Comparison of ENCODE assay signal across 25 cellular contexts in genomic region chr3:110618512-110619226, GRCh38.
A peak's percentile ranks its signal among the peaks of the same experiment; 100 is the strongest.
DNase-seq lines count a peak whose midpoint lies in the region; ATAC-seq and TF ChIP-seq lines count a peak whose summit lies in the region.
"Had no signal": no experiment of that assay in that cellular context is flagged by ENCODE, and none has a peak within 500 bp of the region (broad histone marks: within the 10 kb centered on the region; RNA-seq: fewer than 3 reads in every experiment).

No MANE protein-coding gene starts in this region.

- no peaks in the 10 kb centered on the region for H3K27me3 ChIP-seq in mesendoderm (ENCODE audit: insufficient read depth, low read length, poor library complexity)
- no peaks in the 10 kb centered on the region for H3K27me3 ChIP-seq in H7 (ENCODE audit: control insufficient read depth, insufficient read depth, low read length)
- H3K27me3 ChIP-seq: BLaER1 treated with 17β-estradiol and CSF1 and Interleukin-3, amounts not matched to agents 10 nM and 100 nM; MG63 had no signal

- CTCF ChIA-PET in Calu3 (lab: Charles Lee) = interaction anchor here (0.6 to 0.9 kb wide), 2 partner anchors 104 to 1016 kb away, joined by 3 to 5 read pairs; no protein-coding TSS in a partner anchor

- no peak overlapping the region for H3K9ac ChIP-seq in mesendoderm (ENCODE audit: low read length)
- H3K9ac ChIP-seq: BLaER1 treated with 17β-estradiol and CSF1 and Interleukin-3, amounts not matched to agents 10 nM and 100 nM; GM23248 had no signal

- H3K4me2 ChIP-seq in mesendoderm (ENCODE audit: low read length) = no peak overlapping the region
- H3K4me2 ChIP-seq: BLaER1 treated with 17β-estradiol and CSF1 and Interleukin-3, amounts not matched to agents 10 nM and 100 nM had no signal

- ATAC-seq in activated CD4-positive, CD25-positive, alpha-beta regulatory T cell treated with anti-CD3 and anti-CD28 coated beads, Interleukin-2, amount 50 U/mL, for 24 hours = no peak
- ATAC-seq in naive thymus-derived CD8-positive, alpha-beta T cell = no peak
- ATAC-seq: GM12878, T-cell had no signal

- POLR2A ChIA-PET in naive thymus-derived CD8-positive, alpha-beta T cell (lab: Charles Lee) = no interaction called here

- H3K9me3 Mint-ChIP-seq in Calu3 (ENCODE audit: low read depth, unreplicated experiment) = peaks cover 3% of the 10 kb centered on the region
- no peaks in the 10 kb centered on the region for H3K9me3 Mint-ChIP-seq in naive thymus-derived CD8-positive, alpha-beta T cell
- H3K9me3 Mint-ChIP-seq: CD4-positive, alpha-beta T cell; T-cell had no signal

- H2BK5ac ChIP-seq in mesendoderm (ENCODE audit: low read length) = peak overlapping the region; percentile 62

- H3K23ac ChIP-seq in mesendoderm (ENCODE audit: low read length) = no peak overlapping the region

- no peaks in the 10 kb centered on the region for H3K36me3 Mint-ChIP-seq in Calu3 (ENCODE audit: insufficient read depth, unreplicated experiment)
- H3K36me3 Mint-ChIP-seq in naive thymus-derived CD8-positive, alpha-beta T cell = no peaks in the 10 kb centered on the region
- H3K36me3 Mint-ChIP-seq: T-cell had no signal

- H2BK15ac ChIP-seq in mesendoderm (replicated peaks; ENCODE audit: low read depth) = no peak overlapping the region

- H3K27me3 Mint-ChIP-seq in Calu3 (ENCODE audit: unreplicated experiment) = no peaks in the 10 kb centered on the region
- peaks cover 2 to 6% (median 4%) of the 10 kb centered on the region in 5 donors for H3K27me3 Mint-ChIP-seq in naive thymus-derived CD8-positive, alpha-beta T cell

- no peak overlapping the region for H3K4ac ChIP-seq in mesendoderm (ENCODE audit: low read depth, low read length)

- no peak overlapping the region for H3K27ac ChIP-seq in mesendoderm (ENCODE audit: low read depth, low read length)
- H3K27ac ChIP-seq: BLaER1 treated with 17β-estradiol and CSF1 and Interleukin-3, amounts not matched to agents 10 nM and 100 nM; GM23248 had no signal

- no peak overlapping the region for H2AK5ac ChIP-seq in mesendoderm (ENCODE audit: low read length)

- H3K4me1 Mint-ChIP-seq in Calu3 (ENCODE audit: low read depth, unreplicated experiment) = peaks cover 64% of the 10 kb centered on the region
- no peaks in the 10 kb centered on the region for H3K4me1 Mint-ChIP-seq in naive thymus-derived CD8-positive, alpha-beta T cell
- H3K4me1 Mint-ChIP-seq: H9 had no signal

- no peak overlapping the region for H4K8ac ChIP-seq in mesendoderm (ENCODE audit: low read depth, low read length)

- no TSS peak for BruUV-seq in Calu3 (replicated peaks; lab: Mats Ljungman, UMichigan)

- H3K56ac ChIP-seq in mesendoderm (ENCODE audit: low read length) = no peak overlapping the region

- DNase-seq in Calu3 = peak; percentile 32
- peak; percentile 94 for DNase-seq in NCI-H1105 treated with DMSO at 0.1 percent for 48 hours (lab: John Stamatoyannopoulos, UW)
- peak; percentile 57 for DNase-seq in NCI-H748 (lab: John Stamatoyannopoulos, UW; ENCODE audit: unreplicated experiment)
- DNase-seq in mesendoderm = peak; percentile 41
- no peak for DNase-seq in H7
- DNase-seq in naive thymus-derived CD8-positive, alpha-beta T cell = no peak
- no peak for DNase-seq in AG08395 (ENCODE audit: low spot score)
- DNase-seq: AML-193; CD4-positive, alpha-beta T cell; GDM1; GM23248; H9; KBM-7; MG63; NCI-H1436 treated with DMSO at 0.1 percent for 48 hours; NCI-H187 treated with DMSO at 0.1 percent for 48 hours; NCI-H2227 treated with DMSO at 0.1 percent for 48 hours; NCI-H526 treated with DMSO at 0.1 percent for 48 hours; NK-92 treated with Interleukin-12 subunit alpha and Interleukin-12 subunit beta, amount 100 ng/mL, for 24 hours; Right ventricle myocardium superior; RPMI8226; T-cell had no signal

- H3K36me3 ChIP-seq in mesendoderm (ENCODE audit: control insufficient read depth, insufficient read depth, low read length) (no peaks in the 10 kb centered on the region), H7 (replicated peaks; ENCODE audit: control insufficient read depth, insufficient read depth, low read length) (no peaks in the 10 kb centered on the region)
- H3K36me3 ChIP-seq: BLaER1 treated with 17β-estradiol and CSF1 and Interleukin-3, amounts not matched to agents 10 nM and 100 nM; MG63 had no signal

- intact Hi-C loops in Calu3 (cut with micrococcal nuclease; ENCODE audit: unreplicated experiment) = no loop called here

- no CpG with 5 or more reads among the region's 2 CpGs for WGBS in mesendoderm (ENCODE audit: extremely low coverage, insufficient coverage, low lambda C conversion rate)

- H3K4me3 ChIP-seq in mesendoderm (ENCODE audit: low read length) (no peak overlapping the region), H7 (ENCODE audit: insufficient read depth, low read depth, low read length) (no peak overlapping the region)
- H3K4me3 ChIP-seq: BLaER1 treated with 17β-estradiol and CSF1 and Interleukin-3, amounts not matched to agents 10 nM and 100 nM; GM12878; GM23248; MG63 had no signal

- no peak overlapping the region for H3K18ac ChIP-seq in mesendoderm (ENCODE audit: low read length)

- H3K4me3 Mint-ChIP-seq in Calu3 (ENCODE audit: low read depth, unreplicated experiment) = no peak overlapping the region
- H3K4me3 Mint-ChIP-seq in naive thymus-derived CD8-positive, alpha-beta T cell = no peak overlapping the region
- H3K4me3 Mint-ChIP-seq: CD4-positive, alpha-beta T cell; H9; T-cell had no signal

- H4K5ac ChIP-seq in mesendoderm (ENCODE audit: low read length) = no peak overlapping the region

- H3K79me1 ChIP-seq in mesendoderm (ENCODE audit: low read length) = no peaks in the 10 kb centered on the region

- peaks cover 2% of the 10 kb centered on the region for H3K4me1 ChIP-seq in mesendoderm (ENCODE audit: control insufficient read depth, low read depth, low read length)
- H3K4me1 ChIP-seq: BLaER1 treated with 17β-estradiol and CSF1 and Interleukin-3, amounts not matched to agents 10 nM and 100 nM had no signal

- no peak overlapping the region for H2BK120ac ChIP-seq in mesendoderm (ENCODE audit: low read depth, low read length)

- H3K79me2 ChIP-seq in mesendoderm (ENCODE audit: control insufficient read depth, insufficient read depth, low read length) = no peaks in the 10 kb centered on the region

- H3K27ac Mint-ChIP-seq in Calu3 (ENCODE audit: unreplicated experiment) = peak overlapping the region; percentile 58
- H3K27ac Mint-ChIP-seq in naive thymus-derived CD8-positive, alpha-beta T cell = no peak overlapping the region
- H3K27ac Mint-ChIP-seq: CD4-positive, alpha-beta T cell; H9; T-cell had no signal

- TF ChIP-seq CTCF in Calu3 (IDR thresholded peaks at IDR 0.05; ENCODE audit: unreplicated experiment) = no peak

Comparison
In these comparisons a context has a peak if more than half of its experiments do, and no peak if none do; other contexts are left out.
1. DNase-seq: peak in Calu3 (single experiment), NCI-H1105 treated with DMSO at 0.1 percent for 48 hours (single experiment), NCI-H748 (single experiment) and mesendoderm (single experiment); none in H7 (single experiment), naive thymus-derived CD8-positive, alpha-beta T cell (0 of 10) and AG08395 (single experiment).